29 cellular contexts compared by ENCODE assay signal in genomic region chr7:20320786-20321185, GRCh38. TPM values are rescaled to one million over a fixed set of nuclear protein-coding genes. Genes with fewer than 3 reads are reported as not detected.
"Had no signal": no experiment of that assay in that cellular context is flagged by ENCODE, and none has a peak within 500 bp of the region (broad histone marks: within the 10 kb centered on the region; RNA-seq: fewer than 3 reads in every experiment).

No MANE protein-coding gene starts in this region.

- H3K4me2 ChIP-seq: neural progenitor cell had no signal

- H3K36me3 Mint-ChIP-seq: naive B cell; naive thymus-derived CD8-positive, alpha-beta T cell; natural killer cell treated with Interleukin-12 subunit alpha and Interleukin-12 subunit beta and Interleukin-15 and Interleukin-18, amount 100 ng/mL, for 72 hours; neural progenitor cell; stimulated activated effector memory CD8-positive, alpha-beta T cell treated with anti-CD3 and anti-CD28 coated beads, Interleukin-12 subunit alpha, Interleukin-12 subunit beta, amount 100 ng/mL, for 72 hours; stimulated activated naive B cell treated with anti-CD40 and anti-IgM and Interleukin-4, amounts not matched to agents 10 μg/mL and 1 μg/mL and 100 μg/mL, for 72 hours; type B pancreatic cell had no signal

- H3K27ac ChIP-seq: neural progenitor cell, ovary, parathyroid adenoma, psoas muscle, right lobe of liver, sigmoid colon, stomach, thoracic aorta, tibial artery, upper lobe of right lung, uterus had no signal

- DNase-seq: naive B cell; naive thymus-derived CD8-positive, alpha-beta T cell; nephron progenitor cell; occipital lobe; ovary; posterior cingulate gyrus; psoas muscle; right cardiac atrium; right lobe of liver; sigmoid colon; small intestine; stimulated activated CD4-positive, alpha-beta T cell treated with anti-CD3 and anti-CD28 coated beads, Interleukin-15, amount 100 ng/mL, for 24 hours; stimulated activated CD4-positive, alpha-beta T cell treated with anti-CD3 and anti-CD28 coated beads, Interleukin-2, amount 100 ng/mL, for 24 hours; stimulated activated CD4-positive, alpha-beta T cell treated with anti-CD3 and anti-CD28 coated beads, Interleukin-2, amount 100 ng/mL, for 48 hours; stimulated activated CD4-positive, alpha-beta T cell treated with anti-CD3 and anti-CD28 coated beads, Interleukin-4, amount 100 ng/mL, for 24 hours; stimulated activated naive B cell treated with anti-CD40 and anti-IgM and Interleukin-4, amounts not matched to agents 10 μg/mL and 1 μg/mL and 100 μg/mL, for 72 hours; stimulated activated naive CD4-positive, alpha-beta T cell treated with Interleukin-2 at 50 U/mL for 16 hours; stomach; tibial artery; upper lobe of right lung; uterus had no signal

- H3K27me3 Mint-ChIP-seq: naive B cell; progenitor cell of endocrine pancreas; stimulated activated naive B cell treated with anti-CD40 and anti-IgM and Interleukin-4, amounts not matched to agents 10 μg/mL and 1 μg/mL and 100 μg/mL, for 72 hours; type B pancreatic cell had no signal

- H3K36me3 ChIP-seq: neural progenitor cell, ovary, right lobe of liver, sigmoid colon, stomach, thoracic aorta, tibial artery, upper lobe of right lung, uterus had no signal

- H3K9me3 Mint-ChIP-seq: naive B cell; naive thymus-derived CD8-positive, alpha-beta T cell; natural killer cell treated with Interleukin-12 subunit alpha and Interleukin-12 subunit beta and Interleukin-15 and Interleukin-18, amount 100 ng/mL, for 72 hours; nephron progenitor cell; stimulated activated effector memory CD8-positive, alpha-beta T cell treated with anti-CD3 and anti-CD28 coated beads, Interleukin-12 subunit alpha, Interleukin-12 subunit beta, amount 100 ng/mL, for 72 hours; stimulated activated naive B cell treated with anti-CD40 and anti-IgM and Interleukin-4, amounts not matched to agents 10 μg/mL and 1 μg/mL and 100 μg/mL, for 72 hours; stimulated activated naive CD8-positive, alpha-beta T cell treated with anti-CD3 and anti-CD28 coated beads, Interleukin-15, Interleukin-2, amounts not matched to agents 100 ng/mL and 50 ng/mL, for 24 hours; type B pancreatic cell had no signal

- H3K4me1 Mint-ChIP-seq: naive B cell; naive thymus-derived CD8-positive, alpha-beta T cell; nephron progenitor cell; stimulated activated effector memory CD8-positive, alpha-beta T cell treated with anti-CD3 and anti-CD28 coated beads, Interleukin-12 subunit alpha, Interleukin-12 subunit beta, amount 100 ng/mL, for 72 hours; stimulated activated naive B cell treated with anti-CD40 and anti-IgM and Interleukin-4, amounts not matched to agents 10 μg/mL and 1 μg/mL and 100 μg/mL, for 72 hours had no signal

- H3K27me3 ChIP-seq: neural progenitor cell, ovary, right lobe of liver, sigmoid colon, stomach, tibial artery, upper lobe of right lung, uterus had no signal

- H3K79me2 ChIP-seq: parathyroid adenoma had no signal

- H3K9ac ChIP-seq: neural progenitor cell, parathyroid adenoma had no signal

- H3K27ac Mint-ChIP-seq: naive B cell; naive thymus-derived CD8-positive, alpha-beta T cell; natural killer cell treated with Interleukin-12 subunit alpha and Interleukin-12 subunit beta and Interleukin-15 and Interleukin-18, amount 100 ng/mL, for 72 hours; nephron progenitor cell; neural progenitor cell; progenitor cell of endocrine pancreas; stimulated activated effector memory CD8-positive, alpha-beta T cell treated with anti-CD3 and anti-CD28 coated beads, Interleukin-12 subunit alpha, Interleukin-12 subunit beta, amount 100 ng/mL, for 72 hours; stimulated activated naive B cell treated with anti-CD40 and anti-IgM and Interleukin-4, amounts not matched to agents 10 μg/mL and 1 μg/mL and 100 μg/mL, for 72 hours; stimulated activated naive CD8-positive, alpha-beta T cell treated with anti-CD3 and anti-CD28 coated beads, Interleukin-15, Interleukin-2, amounts not matched to agents 100 ng/mL and 50 ng/mL, for 24 hours; type B pancreatic cell had no signal

- H3K4me3 ChIP-seq: neural progenitor cell, ovary, psoas muscle, right lobe of liver, sigmoid colon, stomach, thoracic aorta, tibial artery, upper lobe of right lung, uterus had no signal

- H3K4me1 ChIP-seq: neural progenitor cell, parathyroid adenoma, psoas muscle, right lobe of liver, sigmoid colon, stomach, tibial artery, upper lobe of right lung, uterus had no signal

- H3K9me3 ChIP-seq: ovary, psoas muscle, right lobe of liver, sigmoid colon, stomach, thoracic aorta, tibial artery, upper lobe of right lung, uterus had no signal

- H3K4me3 Mint-ChIP-seq: naive B cell; naive thymus-derived CD8-positive, alpha-beta T cell; natural killer cell treated with Interleukin-12 subunit alpha and Interleukin-12 subunit beta and Interleukin-15 and Interleukin-18, amount 100 ng/mL, for 72 hours; nephron progenitor cell; neural progenitor cell; stimulated activated effector memory CD8-positive, alpha-beta T cell treated with anti-CD3 and anti-CD28 coated beads, Interleukin-12 subunit alpha, Interleukin-12 subunit beta, amount 100 ng/mL, for 72 hours; stimulated activated naive B cell treated with anti-CD40 and anti-IgM and Interleukin-4, amounts not matched to agents 10 μg/mL and 1 μg/mL and 100 μg/mL, for 72 hours; stimulated activated naive CD8-positive, alpha-beta T cell treated with anti-CD3 and anti-CD28 coated beads, Interleukin-15, Interleukin-2, amounts not matched to agents 100 ng/mL and 50 ng/mL, for 24 hours; type B pancreatic cell had no signal

- H2AFZ ChIP-seq: neural progenitor cell, parathyroid adenoma had no signal

- ATAC-seq: naive thymus-derived CD8-positive, alpha-beta T cell; natural killer cell treated with Interleukin-12 subunit alpha and Interleukin-12 subunit beta and Interleukin-15 and Interleukin-18, amount 100 ng/mL, for 72 hours; psoas muscle; right cardiac atrium; right lobe of liver; stimulated activated effector memory CD8-positive, alpha-beta T cell treated with anti-CD3 and anti-CD28 coated beads, Interleukin-12 subunit alpha, Interleukin-12 subunit beta, amount 100 ng/mL, for 72 hours; stimulated activated naive B cell treated with anti-CD40 and anti-IgM and Interleukin-4, amounts not matched to agents 10 μg/mL and 1 μg/mL and 100 μg/mL, for 72 hours; upper lobe of right lung had no signal

RNA-seq across cellular contexts. Expression of gene ITGB8, which starts 9.9 kb away (rescaled TPM):
- total RNA-seq: naive thymus-derived CD8-positive, alpha-beta T cell had no signal
